9 cellular contexts compared by ENCODE assay signal in the genomic region with DNA sequence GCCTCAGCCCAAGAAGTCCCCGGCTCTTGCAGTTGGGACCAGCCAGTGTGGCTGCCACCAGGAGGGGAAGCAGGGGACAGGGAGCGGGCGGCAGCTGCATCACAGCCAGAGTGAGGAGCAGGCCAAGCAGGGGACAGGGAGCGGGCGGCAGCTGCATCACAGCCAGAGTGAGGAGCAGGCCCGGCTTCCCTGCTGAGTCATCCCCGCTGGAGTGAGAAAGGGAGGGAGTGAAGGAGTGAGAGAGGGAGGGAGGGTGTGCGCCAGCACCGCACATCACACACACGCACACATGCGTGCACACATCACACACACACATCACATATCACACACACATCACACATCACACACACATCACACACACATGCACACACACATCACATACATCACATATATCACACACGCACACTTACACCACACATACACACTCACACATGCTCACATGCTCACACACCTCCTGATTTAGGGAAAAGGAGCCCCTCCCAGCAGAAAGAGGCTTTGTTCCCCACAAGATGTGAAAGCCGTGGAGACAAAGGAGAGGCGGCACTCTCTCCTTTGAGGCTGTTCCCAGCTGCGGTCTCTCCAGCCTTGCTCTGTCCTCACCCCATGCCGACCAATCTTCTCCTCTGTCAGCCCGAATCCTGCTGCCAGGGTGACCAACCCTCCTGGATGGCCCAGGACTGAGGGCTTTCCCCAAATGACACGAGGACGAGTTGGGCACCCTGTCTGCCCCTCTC. TPM values are rescaled to one million over a fixed set of nuclear protein-coding genes. Genes with fewer than 3 reads are reported as not detected.
A peak's percentile ranks its signal among the peaks of the same experiment; 100 is the strongest.
DNase-seq lines count a peak whose midpoint lies in the region; ATAC-seq and TF ChIP-seq lines count a peak whose summit lies in the region.
"Had no signal": no experiment of that assay in that cellular context is flagged by ENCODE, and none has a peak within 500 bp of the region (broad histone marks: within the 10 kb centered on the region; RNA-seq: fewer than 3 reads in every experiment).

No MANE protein-coding gene starts in this region.

- no peak overlapping the region for H4K5ac ChIP-seq in mesendoderm (ENCODE audit: low read length)

- peak; percentile 90 for DNase-seq in COR-L47 (lab: John Stamatoyannopoulos, UW)
- peak; percentile 94 for DNase-seq in NCI-H1694 treated with DMSO at 0.1 percent for 48 hours (lab: John Stamatoyannopoulos, UW)
- peak; percentile 57 for DNase-seq in choroid plexus epithelial cell (ENCODE audit: low read depth)
- peak; percentile 78 for DNase-seq in mesendoderm
- DNase-seq in NCI-H1930 (lab: John Stamatoyannopoulos, UW) = no peak
- DNase-seq in activated T-cell treated with anti-CD3 and anti-CD28 coated beads, Interleukin-2, amount 50 U/mL, for 24 hours = no peak
- DNase-seq: activated CD8-positive, alpha-beta T cell treated with anti-CD3 and anti-CD28 coated beads, Interleukin-2, amount 10 ng/mL, durations not matched to agents 7 days and 5 days had no signal

- no peaks in the 10 kb centered on the region for H3K36me3 ChIP-seq in mesendoderm (ENCODE audit: control insufficient read depth, insufficient read depth, low read length)

- H3K4me1 Mint-ChIP-seq in activated T-cell treated with anti-CD3 and anti-CD28 coated beads, Interleukin-2, amount 50 U/mL, for 24 hours (ENCODE audit: low read depth) = no peaks in the 10 kb centered on the region

- no peaks in the 10 kb centered on the region for H3K79me1 ChIP-seq in mesendoderm (ENCODE audit: low read length)

- no peak for ATAC-seq in HG03460 (IDR thresholded peaks at IDR 0.05; ENCODE audit: unreplicated experiment)
- no peak for ATAC-seq in GM19023 (IDR thresholded peaks at IDR 0.05; ENCODE audit: unreplicated experiment)
- ATAC-seq: activated CD8-positive, alpha-beta T cell treated with anti-CD3 and anti-CD28 coated beads, Interleukin-2, amount 10 ng/mL, durations not matched to agents 7 days and 5 days had no signal

- H3K27me3 Mint-ChIP-seq in activated T-cell treated with anti-CD3 and anti-CD28 coated beads, Interleukin-2, amount 50 U/mL, for 24 hours = peaks cover 69% of the 10 kb centered on the region

- H2BK120ac ChIP-seq in mesendoderm (ENCODE audit: low read depth, low read length) = no peak overlapping the region

- 100% methylated on average over 1 of the region's 19 CpGs for WGBS in mesendoderm (ENCODE audit: extremely low coverage, insufficient coverage, low lambda C conversion rate)

- H4K8ac ChIP-seq in mesendoderm (ENCODE audit: low read depth, low read length) = no peak overlapping the region

- no peak overlapping the region for H3K23ac ChIP-seq in mesendoderm (ENCODE audit: low read length)

- no peak overlapping the region for H3K4me2 ChIP-seq in mesendoderm (ENCODE audit: low read length)

- no peaks in the 10 kb centered on the region for H3K27me3 ChIP-seq in mesendoderm (ENCODE audit: insufficient read depth, low read length, poor library complexity)

- no peak overlapping the region for H3K4ac ChIP-seq in mesendoderm (ENCODE audit: low read depth, low read length)

- H3K4me3 ChIP-seq in choroid plexus epithelial cell (ENCODE audit: low read depth, low read length) = no peak overlapping the region
- no peak overlapping the region for H3K4me3 ChIP-seq in mesendoderm (ENCODE audit: low read length)

- H3K9ac ChIP-seq in mesendoderm (ENCODE audit: low read length) = peak overlapping the region; percentile 38

- no peak for TF ChIP-seq CTCF in choroid plexus epithelial cell (conservative IDR thresholded peaks at IDR 0.05; ENCODE audit: low read depth, low read length)

- peaks cover 3% of the 10 kb centered on the region for H3K4me1 ChIP-seq in mesendoderm (ENCODE audit: control insufficient read depth, low read depth, low read length)

- H2BK15ac ChIP-seq in mesendoderm (replicated peaks; ENCODE audit: low read depth) = no peak overlapping the region

- no peak overlapping the region for H2BK5ac ChIP-seq in mesendoderm (ENCODE audit: low read length)

- H3K36me3 Mint-ChIP-seq in activated T-cell treated with anti-CD3 and anti-CD28 coated beads, Interleukin-2, amount 50 U/mL, for 24 hours (ENCODE audit: low read depth) = no peaks in the 10 kb centered on the region

- no peak overlapping the region for H3K4me3 Mint-ChIP-seq in activated T-cell treated with anti-CD3 and anti-CD28 coated beads, Interleukin-2, amount 50 U/mL, for 24 hours
- H3K4me3 Mint-ChIP-seq: activated CD8-positive, alpha-beta T cell treated with anti-CD3 and anti-CD28 coated beads, Interleukin-2, amount 10 ng/mL, durations not matched to agents 7 days and 5 days had no signal

- H3K27ac Mint-ChIP-seq in activated T-cell treated with anti-CD3 and anti-CD28 coated beads, Interleukin-2, amount 50 U/mL, for 24 hours = no peak overlapping the region
- H3K27ac Mint-ChIP-seq: activated CD8-positive, alpha-beta T cell treated with anti-CD3 and anti-CD28 coated beads, Interleukin-2, amount 10 ng/mL, durations not matched to agents 7 days and 5 days had no signal

- H3K27ac ChIP-seq in mesendoderm (ENCODE audit: low read depth, low read length) = no peak overlapping the region

- H3K9me3 Mint-ChIP-seq in activated T-cell treated with anti-CD3 and anti-CD28 coated beads, Interleukin-2, amount 50 U/mL, for 24 hours = no peaks in the 10 kb centered on the region

- no peaks in the 10 kb centered on the region for H3K79me2 ChIP-seq in mesendoderm (ENCODE audit: control insufficient read depth, insufficient read depth, low read length)

- no peak overlapping the region for H3K18ac ChIP-seq in mesendoderm (ENCODE audit: low read length)

- H2AK5ac ChIP-seq in mesendoderm (ENCODE audit: low read length) = peak overlapping the region; percentile 5

- peak overlapping the region; percentile 77 for H3K56ac ChIP-seq in mesendoderm (ENCODE audit: low read length)

RNA-seq across cellular contexts. Expression of a gene that starts 16.8 kb away (rescaled TPM):
- polyA plus RNA-seq in mesendoderm (2013, experiment 1 of 2) = 9.1 TPM
- 10.0 TPM for polyA plus RNA-seq in mesendoderm (2013, experiment 2 of 2)

RNA-seq across cellular contexts. Expression of a gene that starts 23.3 kb away (rescaled TPM):
- polyA plus RNA-seq in mesendoderm (2013, experiment 1 of 2) = 2.3 TPM
- 2.1 TPM for polyA plus RNA-seq in mesendoderm (2013, experiment 2 of 2)

Comparison
In these comparisons a context has a peak if more than half of its experiments do, and no peak if none do; other contexts are left out.
1. DNase-seq: peak in COR-L47 (single experiment), NCI-H1694 treated with DMSO at 0.1 percent for 48 hours (single experiment), choroid plexus epithelial cell (single experiment) and mesendoderm (single experiment); none in NCI-H1930 (0 of 2) and activated T-cell treated with anti-CD3 and anti-CD28 coated beads, Interleukin-2, amount 50 U/mL, for 24 hours (single experiment).